In the genomic region with DNA sequence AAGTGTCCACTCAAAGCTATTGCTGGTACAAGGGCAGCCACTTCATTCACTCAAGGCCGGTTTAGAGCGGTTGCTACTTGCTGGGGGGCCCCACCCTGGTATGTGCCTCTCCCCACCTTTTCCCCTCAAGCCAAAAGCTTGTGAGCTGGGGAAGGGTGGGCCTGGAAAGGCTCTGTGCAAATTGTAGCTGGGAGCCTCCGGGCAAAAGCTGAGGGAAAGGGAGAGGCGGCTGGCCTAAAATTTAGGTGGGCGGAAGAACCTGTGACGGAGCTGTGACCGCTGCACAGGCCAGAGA, we compare ENCODE assay signal across 8 cellular contexts. TPM values are rescaled to one million over a fixed set of nuclear protein-coding genes. Genes with fewer than 3 reads are reported as not detected.
DNase-seq lines count a peak whose midpoint lies in the region; ATAC-seq and TF ChIP-seq lines count a peak whose summit lies in the region.

No MANE protein-coding gene starts in this region.

- in situ Hi-C loops in GM13976 (cut with MboI; ENCODE audit: low sequenced_read_pairs, unreplicated experiment) (no loop called here), gastrocnemius medialis (cut with MboI; ENCODE audit: low sequenced_read_pairs in 4 of 4) (loop anchor here in 1 of 4 donors (25.0 kb wide), 1 partner anchor 106 kb away; no protein-coding TSS in a partner anchor)

- H3K36me3 ChIP-seq in gastroesophageal sphincter (peaks cover 3 to 43% of the 10 kb centered on the region in 2 donors), gastrocnemius medialis (peaks cover 0 to 39% of the 10 kb centered on the region in 2 donors)

- peak overlapping the region in 1 of 2 donors; percentile 71 for H3K4me3 ChIP-seq in gastroesophageal sphincter
- peak overlapping the region; percentile 65 to 87 (median 75) for H3K4me3 ChIP-seq in gastrocnemius medialis

- no CpG with 5 or more reads among the region's 7 CpGs for WGBS in gastroesophageal sphincter (ENCODE audit: low coverage in 1 of 2), 2 donors

- POLR2A ChIA-PET in T-cell (lab: Charles Lee): interaction anchor here in 1 of 2 donors (0.5 kb wide), 1 partner anchor 78 kb away, joined by 4 read pairs; no protein-coding TSS in a partner anchor

- TF ChIP-seq EP300 in gastroesophageal sphincter (IDR thresholded peaks at IDR 0.05): no peak

- no peaks in the 10 kb centered on the region for H3K27me3 ChIP-seq in gastroesophageal sphincter
- H3K27me3 ChIP-seq in gastrocnemius medialis: no peaks in the 10 kb centered on the region

- peaks cover 7 to 21% (median 8%) of the 10 kb centered on the region in 3 donors for H3K4me1 Mint-ChIP-seq in T-cell

- ATAC-seq in T-cell (replicated peaks in 1 of 4) (no peak), gastroesophageal sphincter (no peak), gastrocnemius medialis (peak; percentile 7 to 12), GM21786 (IDR thresholded peaks at IDR 0.05; ENCODE audit: unreplicated experiment) (no peak), GM21390 (IDR thresholded peaks at IDR 0.05; ENCODE audit: unreplicated experiment) (no peak)

- H3K4me1 ChIP-seq in gastroesophageal sphincter: peaks cover 0 to 21% (median 10%) of the 10 kb centered on the region in 3 donors
- H3K4me1 ChIP-seq in gastrocnemius medialis: peaks cover 8 to 15% of the 10 kb centered on the region in 2 donors

- no peak for TF ChIP-seq CTCF in GM13976 (IDR thresholded peaks at IDR 0.05; ENCODE audit: borderline replicate concordance, control extremely low read depth, extremely low read depth, insufficient read depth, missing control alignments)
- TF ChIP-seq CTCF in gastroesophageal sphincter (IDR thresholded peaks at IDR 0.05): no peak
- no peak for TF ChIP-seq CTCF in gastrocnemius medialis (IDR thresholded peaks at IDR 0.05 in 4 of 5, conservative IDR thresholded peaks at IDR 0.05 in 1 of 5)

- peak overlapping the region; percentile 73 to 92 (median 91) for H3K4me3 Mint-ChIP-seq in T-cell

- peak overlapping the region; percentile 66 to 73 for H3K27ac Mint-ChIP-seq in T-cell

- no peak for TF ChIP-seq POLR2A in gastroesophageal sphincter (IDR thresholded peaks at IDR 0.05)
- TF ChIP-seq POLR2A in gastrocnemius medialis (IDR thresholded peaks at IDR 0.05): no peak

- peak overlapping the region in 3 of 4 donors; percentile 80 to 84 (median 82) for H3K27ac ChIP-seq in gastroesophageal sphincter
- H3K27ac ChIP-seq in gastrocnemius medialis: peak overlapping the region; percentile 74 to 79 (median 77)

- peak; percentile 34 for DNase-seq in GM13976 (ENCODE audit: low spot score)
- no peak for DNase-seq in T-cell
- DNase-seq in gastrocnemius medialis: no peak
- no peak for DNase-seq in NCI-H526 (lab: John Stamatoyannopoulos, UW)
- no peak for DNase-seq in activated effector memory CD4-positive, alpha-beta T cell treated with Interleukin-2 at 50 U/mL for 16 hours

- H3K36me3 Mint-ChIP-seq in T-cell: peaks cover 21% of the 10 kb centered on the region

- no peaks in the 10 kb centered on the region for H3K27me3 Mint-ChIP-seq in T-cell

- CTCF ChIA-PET in T-cell (lab: Charles Lee): interaction anchor here in 1 of 2 donors (0.9 to 1.3 kb wide), 4 partner anchors 20 to 81 kb away, joined by 3 read pairs; no protein-coding TSS in a partner anchor

- intact Hi-C loops in gastrocnemius medialis (cut with DNase I; ENCODE audit: low total_unique reads): no loop called here

- H3K9me3 ChIP-seq in gastroesophageal sphincter: no peaks in the 10 kb centered on the region
- H3K9me3 ChIP-seq in gastrocnemius medialis: no peaks in the 10 kb centered on the region

- no peaks in the 10 kb centered on the region for H3K9me3 Mint-ChIP-seq in T-cell

RNA-seq across cellular contexts. Expression of a gene that starts 0.3 kb away (rescaled TPM):
- total RNA-seq in T-cell (1 to 10 TPM; 2.2 to 3.7 (median 2.8) TPM), gastroesophageal sphincter (1 to 10 TPM in 2 of 4 donors, under 1 TPM in 1, not detected in 1; 0.27 to 1.4 (median 1.3) TPM), gastrocnemius medialis (1 to 10 TPM in 1 of 4 donors, under 1 TPM in 3; 0.10 to 1.4 (median 0.46) TPM)

RNA-seq across cellular contexts. Expression of a gene that starts 17.6 kb away (rescaled TPM):
- total RNA-seq in T-cell (1 to 10 TPM; 2.0 to 8.1 (median 5.6) TPM), gastroesophageal sphincter (10 to 100 TPM; 42.0 to 68.7 (median 53.7) TPM), gastrocnemius medialis (10 to 100 TPM; 10.0 to 19.9 (median 14.8) TPM)

Comparison
In these comparisons a context has a peak if more than half of its experiments do, and no peak if none do; other contexts are left out.
1. ATAC-seq: peak in gastrocnemius medialis (2 of 2); none in T-cell (0 of 4), gastroesophageal sphincter (single experiment), GM21786 (single experiment) and GM21390 (single experiment).